ENCODE assay signal across 1 cellular context in the genomic region with DNA sequence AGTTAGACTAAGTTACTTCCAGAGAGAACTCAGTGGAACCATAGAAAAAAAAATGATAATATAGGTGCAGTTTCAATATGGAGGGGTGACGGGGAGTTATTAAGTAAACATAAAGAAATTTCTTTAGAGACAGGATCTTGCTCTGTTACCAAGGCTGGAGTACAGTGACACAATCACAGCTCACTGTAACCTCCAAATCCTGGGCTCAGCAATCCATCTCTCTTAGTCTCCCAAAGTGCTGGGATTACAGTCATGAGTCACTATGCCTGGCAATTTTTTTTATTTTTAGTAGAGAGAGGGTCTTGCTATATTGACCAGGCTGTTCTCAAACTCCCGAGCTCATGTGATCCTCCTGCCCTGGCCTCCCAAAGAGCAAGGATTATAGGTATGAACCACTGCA.
TF ChIP-seq lines count a peak whose summit lies in the region.

No MANE protein-coding gene starts in this region.

TF ChIP-seq in GM12878, 131 proteins besides CTCF, POLR2A, EP300 and RAD21 (continued from another document):
- TF ChIP-seq, protein P1, sequence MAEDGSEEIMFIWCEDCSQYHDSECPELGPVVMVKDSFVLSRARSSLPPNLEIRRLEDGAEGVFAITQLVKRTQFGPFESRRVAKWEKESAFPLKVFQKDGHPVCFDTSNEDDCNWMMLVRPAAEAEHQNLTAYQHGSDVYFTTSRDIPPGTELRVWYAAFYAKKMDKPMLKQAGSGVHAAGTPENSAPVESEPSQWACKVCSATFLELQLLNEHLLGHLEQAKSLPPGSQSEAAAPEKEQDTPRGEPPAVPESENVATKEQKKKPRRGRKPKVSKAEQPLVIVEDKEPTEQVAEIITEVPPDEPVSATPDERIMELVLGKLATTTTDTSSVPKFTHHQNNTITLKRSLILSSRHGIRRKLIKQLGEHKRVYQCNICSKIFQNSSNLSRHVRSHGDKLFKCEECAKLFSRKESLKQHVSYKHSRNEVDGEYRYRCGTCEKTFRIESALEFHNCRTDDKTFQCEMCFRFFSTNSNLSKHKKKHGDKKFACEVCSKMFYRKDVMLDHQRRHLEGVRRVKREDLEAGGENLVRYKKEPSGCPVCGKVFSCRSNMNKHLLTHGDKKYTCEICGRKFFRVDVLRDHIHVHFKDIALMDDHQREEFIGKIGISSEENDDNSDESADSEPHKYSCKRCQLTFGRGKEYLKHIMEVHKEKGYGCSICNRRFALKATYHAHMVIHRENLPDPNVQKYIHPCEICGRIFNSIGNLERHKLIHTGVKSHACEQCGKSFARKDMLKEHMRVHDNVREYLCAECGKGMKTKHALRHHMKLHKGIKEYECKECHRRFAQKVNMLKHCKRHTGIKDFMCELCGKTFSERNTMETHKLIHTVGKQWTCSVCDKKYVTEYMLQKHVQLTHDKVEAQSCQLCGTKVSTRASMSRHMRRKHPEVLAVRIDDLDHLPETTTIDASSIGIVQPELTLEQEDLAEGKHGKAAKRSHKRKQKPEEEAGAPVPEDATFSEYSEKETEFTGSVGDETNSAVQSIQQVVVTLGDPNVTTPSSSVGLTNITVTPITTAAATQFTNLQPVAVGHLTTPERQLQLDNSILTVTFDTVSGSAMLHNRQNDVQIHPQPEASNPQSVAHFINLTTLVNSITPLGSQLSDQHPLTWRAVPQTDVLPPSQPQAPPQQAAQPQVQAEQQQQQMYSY (CRISPR knock-in tag; IDR thresholded peaks at IDR 0.05): no peak
- TF ChIP-seq SMAD1 (IDR thresholded peaks at IDR 0.05; ENCODE audit: low read depth, partially characterized antibody) (no peak), ZNF622 (IDR thresholded peaks at IDR 0.05) (no peak), BHLHE40 (IDR thresholded peaks at IDR 0.05; ENCODE audit: borderline replicate concordance in 1 of 2, low read depth in 2 of 2, low read length in 1 of 2) (no peak), NFIC (IDR thresholded peaks at IDR 0.05; ENCODE audit: low read depth, low read length) (no peak)
- TF ChIP-seq, protein P2, sequence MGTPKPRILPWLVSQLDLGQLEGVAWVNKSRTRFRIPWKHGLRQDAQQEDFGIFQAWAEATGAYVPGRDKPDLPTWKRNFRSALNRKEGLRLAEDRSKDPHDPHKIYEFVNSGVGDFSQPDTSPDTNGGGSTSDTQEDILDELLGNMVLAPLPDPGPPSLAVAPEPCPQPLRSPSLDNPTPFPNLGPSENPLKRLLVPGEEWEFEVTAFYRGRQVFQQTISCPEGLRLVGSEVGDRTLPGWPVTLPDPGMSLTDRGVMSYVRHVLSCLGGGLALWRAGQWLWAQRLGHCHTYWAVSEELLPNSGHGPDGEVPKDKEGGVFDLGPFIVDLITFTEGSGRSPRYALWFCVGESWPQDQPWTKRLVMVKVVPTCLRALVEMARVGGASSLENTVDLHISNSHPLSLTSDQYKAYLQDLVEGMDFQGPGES (IDR thresholded peaks at IDR 0.05): no peak
